Comparison of ENCODE assay signal across 8 cellular contexts in the genomic region with DNA sequence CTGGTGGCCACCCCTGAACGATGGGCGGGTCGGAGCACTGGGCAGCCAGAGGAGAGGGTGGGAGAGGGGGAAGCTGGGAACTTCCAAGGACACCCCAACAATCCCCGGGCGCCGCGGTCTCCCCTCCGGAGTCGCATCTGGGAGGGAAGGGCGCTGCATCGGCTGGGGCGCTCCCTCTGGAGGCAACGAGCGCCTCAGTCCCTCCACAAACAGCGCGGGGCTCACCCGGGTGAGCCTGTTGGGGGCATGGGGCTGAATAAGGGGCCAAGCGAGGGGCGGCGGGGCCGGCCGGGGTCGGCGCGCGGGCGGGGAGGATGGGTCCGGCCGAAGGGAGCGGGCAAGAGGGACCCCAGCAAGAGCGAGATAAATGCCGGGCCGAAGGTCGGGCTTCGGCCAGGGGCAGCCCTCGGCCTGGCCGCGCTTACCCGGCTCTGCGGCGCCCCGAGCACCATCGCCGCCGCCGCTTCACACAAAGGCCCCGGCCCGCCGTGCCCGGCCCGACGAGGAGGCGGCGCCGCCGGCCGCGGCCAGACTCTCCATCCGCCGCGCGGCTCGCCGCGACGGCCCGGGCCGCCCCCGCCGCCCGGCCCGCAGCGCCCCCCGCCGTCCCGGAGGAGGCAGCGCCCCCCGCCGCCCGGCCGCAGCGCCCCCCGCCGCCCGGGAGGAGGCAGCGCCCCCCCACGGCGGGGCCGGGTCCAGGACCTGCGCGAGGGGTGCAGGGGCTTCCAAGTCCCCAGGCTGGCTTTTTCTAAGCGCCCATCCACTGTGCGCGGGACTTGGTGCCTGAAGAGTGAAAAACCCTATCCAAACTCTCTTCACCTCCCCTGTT. TPM values are rescaled to one million over a fixed set of nuclear protein-coding genes. Genes with fewer than 3 reads are reported as not detected.
DNase-seq lines count a peak whose midpoint lies in the region; ATAC-seq and TF ChIP-seq lines count a peak whose summit lies in the region.

A gene with protein sequence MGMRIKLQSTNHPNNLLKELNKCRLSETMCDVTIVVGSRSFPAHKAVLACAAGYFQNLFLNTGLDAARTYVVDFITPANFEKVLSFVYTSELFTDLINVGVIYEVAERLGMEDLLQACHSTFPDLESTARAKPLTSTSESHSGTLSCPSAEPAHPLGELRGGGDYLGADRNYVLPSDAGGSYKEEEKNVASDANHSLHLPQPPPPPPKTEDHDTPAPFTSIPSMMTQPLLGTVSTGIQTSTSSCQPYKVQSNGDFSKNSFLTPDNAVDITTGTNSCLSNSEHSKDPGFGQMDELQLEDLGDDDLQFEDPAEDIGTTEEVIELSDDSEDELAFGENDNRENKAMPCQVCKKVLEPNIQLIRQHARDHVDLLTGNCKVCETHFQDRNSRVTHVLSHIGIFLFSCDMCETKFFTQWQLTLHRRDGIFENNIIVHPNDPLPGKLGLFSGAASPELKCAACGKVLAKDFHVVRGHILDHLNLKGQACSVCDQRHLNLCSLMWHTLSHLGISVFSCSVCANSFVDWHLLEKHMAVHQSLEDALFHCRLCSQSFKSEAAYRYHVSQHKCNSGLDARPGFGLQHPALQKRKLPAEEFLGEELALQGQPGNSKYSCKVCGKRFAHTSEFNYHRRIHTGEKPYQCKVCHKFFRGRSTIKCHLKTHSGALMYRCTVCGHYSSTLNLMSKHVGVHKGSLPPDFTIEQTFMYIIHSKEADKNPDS (minus strand): TSS at position 567 of the 829 bp plus-strand sequence. CDS start 1,629 bp downstream, outside the sequence.

- H3K27ac ChIP-seq in BLaER1 (peak within 1 kb of the TSS; percentile 91), PC-3 (ENCODE audit: low read length) (no peak within 1 kb of the TSS), testis (peak within 1 kb of the TSS; percentile 72 to 83)

- no peaks in the 10 kb centered on the region for H3K9me3 Mint-ChIP-seq in activated T-helper 2 cell treated with anti-CD3 and anti-CD28 coated beads, Interferon-gamma antibody, Interleukin-2, Interleukin-4, amounts not matched to agents 10 μg/mL and 5 μg/mL and 100 μg/mL, durations not matched to agents 14 hours and 24 hours and 36 hours
- no peaks in the 10 kb centered on the region for H3K9me3 Mint-ChIP-seq in neural crest cell

- H3K36me3 ChIP-seq in BLaER1 (peaks cover 38% of the 10 kb centered on the region), PC-3 (ENCODE audit: low read depth, low read length) (peaks cover 16% of the 10 kb centered on the region; the same call in 1 of the 2 replicates), testis (ENCODE audit: low read depth, missing control alignments) (no peaks in the 10 kb centered on the region)

- POLR2A ChIA-PET in PC-3 (lab: Charles Lee; ENCODE audit: unreplicated experiment), result no interaction called here

- H4K20me1 ChIP-seq in BLaER1 (peaks cover 46% of the 10 kb centered on the region), PC-3 (ENCODE audit: low read length) (no peaks in the 10 kb centered on the region)

- H3K4me3 Mint-ChIP-seq in activated T-helper 2 cell treated with anti-CD3 and anti-CD28 coated beads, Interferon-gamma antibody, Interleukin-2, Interleukin-4, amounts not matched to agents 10 μg/mL and 5 μg/mL and 100 μg/mL, durations not matched to agents 14 hours and 24 hours and 36 hours (ENCODE audit: low read depth), result peak within 1 kb of the TSS; percentile 95
- peak within 1 kb of the TSS; percentile 91 for H3K4me3 Mint-ChIP-seq in neural crest cell

- peak within 1 kb of the TSS; percentile 89 for H3K27ac Mint-ChIP-seq in activated T-helper 2 cell treated with anti-CD3 and anti-CD28 coated beads, Interferon-gamma antibody, Interleukin-2, Interleukin-4, amounts not matched to agents 10 μg/mL and 5 μg/mL and 100 μg/mL, durations not matched to agents 14 hours and 24 hours and 36 hours
- peak within 1 kb of the TSS; percentile 81 for H3K27ac Mint-ChIP-seq in neural crest cell (ENCODE audit: unreplicated experiment)

- H3K4me1 Mint-ChIP-seq in activated T-helper 2 cell treated with anti-CD3 and anti-CD28 coated beads, Interferon-gamma antibody, Interleukin-2, Interleukin-4, amounts not matched to agents 10 μg/mL and 5 μg/mL and 100 μg/mL, durations not matched to agents 14 hours and 24 hours and 36 hours (ENCODE audit: low read depth), result peaks cover 39% of the 10 kb centered on the region
- peaks cover 38% of the 10 kb centered on the region for H3K4me1 Mint-ChIP-seq in neural crest cell

- ATAC-seq in HG03469 (IDR thresholded peaks at IDR 0.05; ENCODE audit: unreplicated experiment) (peak; percentile 49), PC-3 (peak; percentile 75)

- H3F3A ChIP-seq in PC-3 (ENCODE audit: low read length, unreplicated experiment), result peaks cover 3% of the 10 kb centered on the region

- no TSS peak for BruUV-seq in PC-3 (replicated peaks; lab: Mats Ljungman, UMichigan)

- DNase-seq in PC-3 (peak; percentile 64), fibroblast of the aortic adventitia (ENCODE audit: low read depth) (peak; percentile 24), neural crest cell (ENCODE audit: low read depth, low spot score) (peak; percentile 59), testis (peak; percentile 58)
- DNase-seq in activated T-helper 2 cell treated with anti-CD3 and anti-CD28 coated beads, Interferon-gamma antibody, Interleukin-2, Interleukin-4, amounts not matched to agents 10 μg/mL and 5 μg/mL and 100 μg/mL, durations not matched to agents 14 hours and 24 hours and 36 hours (ENCODE audit: low spot score), result peak; percentile 60

- peak; percentile 63 for TF ChIP-seq CTCF in PC-3 (conservative IDR thresholded peaks at IDR 0.05; ENCODE audit: low read depth, low read length)
- peak; percentile 31 for TF ChIP-seq CTCF in fibroblast of the aortic adventitia (IDR thresholded peaks at IDR 0.05; ENCODE audit: insufficient read depth, low read length)
- TF ChIP-seq CTCF in neural crest cell (conservative IDR thresholded peaks at IDR 0.05), result peak; percentile 64
- TF ChIP-seq CTCF in testis (IDR thresholded peaks at IDR 0.05), result peak in 2 of 3 experiments; percentile 31 to 48

- H3K4me2 ChIP-seq in BLaER1 (peak within 1 kb of the TSS; percentile 93), PC-3 (ENCODE audit: low read length) (peak within 1 kb of the TSS; percentile 88)

- H3K9ac ChIP-seq in BLaER1, result peak within 1 kb of the TSS; percentile 98
- H3K9ac ChIP-seq in PC-3 (ENCODE audit: low read length), result peak within 1 kb of the TSS; percentile 90

- WGBS in testis, 2 donors, result 0 to 1% methylated on average over 19 to 23 of the region's 94 CpGs

- peaks cover 40% of the 10 kb centered on the region for H3K79me2 ChIP-seq in PC-3 (ENCODE audit: low read length)

- H3K36me3 Mint-ChIP-seq in activated T-helper 2 cell treated with anti-CD3 and anti-CD28 coated beads, Interferon-gamma antibody, Interleukin-2, Interleukin-4, amounts not matched to agents 10 μg/mL and 5 μg/mL and 100 μg/mL, durations not matched to agents 14 hours and 24 hours and 36 hours (ENCODE audit: low read depth), result peaks cover 36% of the 10 kb centered on the region
- H3K36me3 Mint-ChIP-seq in neural crest cell (ENCODE audit: low read depth), result peaks cover 12% of the 10 kb centered on the region

- no peaks in the 10 kb centered on the region for H3K9me2 ChIP-seq in PC-3 (replicated peaks; ENCODE audit: low read length)

- no peaks in the 10 kb centered on the region for H3K27me3 Mint-ChIP-seq in activated T-helper 2 cell treated with anti-CD3 and anti-CD28 coated beads, Interferon-gamma antibody, Interleukin-2, Interleukin-4, amounts not matched to agents 10 μg/mL and 5 μg/mL and 100 μg/mL, durations not matched to agents 14 hours and 24 hours and 36 hours (ENCODE audit: low read depth)
- H3K27me3 Mint-ChIP-seq in neural crest cell (ENCODE audit: low read depth), result no peaks in the 10 kb centered on the region

- H2AFZ ChIP-seq in PC-3 (ENCODE audit: low read length), result peak within 1 kb of the TSS; percentile 80

- CTCF ChIA-PET in PC-3 (lab: Charles Lee), result no interaction called here

- H3K4me1 ChIP-seq in BLaER1 (peaks cover 20% of the 10 kb centered on the region), PC-3 (ENCODE audit: insufficient read depth, low read length) (peaks cover 28% of the 10 kb centered on the region), testis (peaks cover 14% of the 10 kb centered on the region)

- no peaks in the 10 kb centered on the region for H3K9me3 ChIP-seq in BLaER1
- H3K9me3 ChIP-seq in PC-3 (ENCODE audit: low read length), result no peaks in the 10 kb centered on the region
- no peaks in the 10 kb centered on the region for H3K9me3 ChIP-seq in testis

- H3K4me3 ChIP-seq in BLaER1 (peak within 1 kb of the TSS; percentile 94), PC-3 (ENCODE audit: low read length) (peak within 1 kb of the TSS; percentile 93), fibroblast of the aortic adventitia (ENCODE audit: low read depth, low read length) (peak within 1 kb of the TSS; percentile 82), testis (peak within 1 kb of the TSS; percentile 94 to 97)

- H3K27me3 ChIP-seq in BLaER1, result no peaks in the 10 kb centered on the region
- no peaks in the 10 kb centered on the region for H3K27me3 ChIP-seq in PC-3 (ENCODE audit: low read length)
- no peaks in the 10 kb centered on the region for H3K27me3 ChIP-seq in testis

- TF ChIP-seq POLR2A in GM19193 (IDR thresholded peaks at IDR 0.05; ENCODE audit: extremely low read depth, insufficient read depth, insufficient read length) (peak; percentile 81), testis (IDR thresholded peaks at IDR 0.05) (no peak)

- intact Hi-C loops in PC-3 (cut with micrococcal nuclease), result loop anchor here (5.0 kb wide), 1 partner anchor 249 kb away; no protein-coding TSS in a partner anchor
- intact Hi-C loops in activated T-helper 2 cell treated with anti-CD3 and anti-CD28 coated beads, Interferon-gamma antibody, Interleukin-2, Interleukin-4, amounts not matched to agents 10 μg/mL and 5 μg/mL and 100 μg/mL, durations not matched to agents 14 hours and 24 hours and 36 hours (cut with micrococcal nuclease), result loop anchor here (5.0 kb wide), 2 partner anchors 121 to 176 kb away; a partner anchor contains a TSS
- intact Hi-C loops in testis (cut with DNase I; ENCODE audit: low total_unique reads), result no loop called here

RNA-seq across cellular contexts. Expression of the gene that starts here (rescaled TPM):
- total RNA-seq in PC-3 (2014; rRNA removed), result 3.6 and 4.8 TPM in 2 replicates
- total RNA-seq in activated T-helper 2 cell treated with anti-CD3 and anti-CD28 coated beads, Interferon-gamma antibody, Interleukin-2, Interleukin-4, amounts not matched to agents 10 μg/mL and 5 μg/mL and 100 μg/mL, durations not matched to agents 14 hours and 24 hours and 36 hours, result 10.5 and 10.6 TPM in 2 replicates
- 5.2 and 6.1 TPM in 2 replicates for total RNA-seq in fibroblast of the aortic adventitia (ENCODE audit: low replicate concordance)
- 27.9 and 28.6 TPM in 2 replicates for total RNA-seq in neural crest cell
- total RNA-seq in testis, result 10 to 100 TPM; 21.0 to 21.7 TPM
- polyA plus RNA-seq in testis (ENCODE audit: insufficient read depth, low read depth, low replicate concordance), result 15.3 TPM
